ENCODE assay signal across 27 cellular contexts in genomic region chr3:31590650-31591049, GRCh38. TPM values are rescaled to one million over a fixed set of nuclear protein-coding genes. Genes with fewer than 3 reads are reported as not detected.
DNase-seq lines count a peak whose midpoint lies in the region; ATAC-seq, FAIRE-seq and TF ChIP-seq lines count a peak whose summit lies in the region.
"Had no signal": no experiment of that assay in that cellular context is flagged by ENCODE, and none has a peak within 500 bp of the region (broad histone marks: within the 10 kb centered on the region; RNA-seq: fewer than 3 reads in every experiment).

No MANE protein-coding gene starts in this region.

- peaks cover 88% of the 10 kb centered on the region for H3K79me2 ChIP-seq in HepG2 (ENCODE audit: insufficient read depth, low read length)

- H2BK12ac ChIP-seq in mesenchymal stem cell (ENCODE audit: low read length in 2 of 2) = no peak overlapping the region

- H3K14ac ChIP-seq in mesenchymal stem cell (ENCODE audit: low read length in 2 of 2) = no peak overlapping the region

- no peak for TF ChIP-seq POLR2A in HepG2 (IDR thresholded peaks at IDR 0.05; ENCODE audit: insufficient read depth in 1 of 2, low read depth in 2 of 2, low read length in 2 of 2)

- H4K91ac ChIP-seq in mesenchymal stem cell (ENCODE audit: low read length) = no peak overlapping the region

- 87% methylated on average over 1 of the region's 1 CpG for WGBS in HepG2 (ENCODE audit: low lambda C conversion rate)
- no CpG with 5 or more reads among the region's 1 CpG for WGBS in mesenchymal stem cell

- no peak overlapping the region for H3K4ac ChIP-seq in mesenchymal stem cell (ENCODE audit: low read depth in 1 of 2, low read length in 2 of 2)

- TF ChIP-seq RAD21 in HepG2 (CRISPR knock-in tag; IDR thresholded peaks at IDR 0.05) = no peak

- no peak overlapping the region for H2BK5ac ChIP-seq in mesenchymal stem cell (ENCODE audit: low read depth, low read length, poor library complexity, severe bottlenecking)

- POLR2A ChIA-PET in HepG2 (lab: Yijun Ruan, JAX) = no interaction called here

- H3K9ac ChIP-seq in HepG2 (ENCODE audit: insufficient read depth, low read depth, low read length) (no peak overlapping the region), mesenchymal stem cell (ENCODE audit: low read length) (no peak overlapping the region)
- H3K9ac ChIP-seq: BLaER1 had no signal

- in situ Hi-C loops in HepG2 (cut with HindIII; ENCODE audit: extremely low pct_ligation_motif_present, low pct_unique_long_range_greater_than_20kb) = no loop called here

- H3K36me3 ChIP-seq in HepG2 (replicated peaks in 1 of 2; ENCODE audit: control insufficient read depth in 1 of 2, insufficient read depth in 2 of 2, low read length in 2 of 2) = peaks cover 3 to 36% of the 10 kb centered on the region in 2 experiments
- peaks cover 8 to 63% of the 10 kb centered on the region in 2 experiments for H3K36me3 ChIP-seq in mesenchymal stem cell (ENCODE audit: control insufficient read depth in 1 of 2, insufficient read depth in 2 of 2, low read depth in 1 of 2, low read length in 2 of 2)
- H3K36me3 ChIP-seq: BE2C had no signal

- no peak overlapping the region for H3K23ac ChIP-seq in mesenchymal stem cell (ENCODE audit: low read length in 2 of 2)

- intact Hi-C loops in HepG2 (cut with micrococcal nuclease; ENCODE audit: unreplicated experiment) = no loop called here

- CTCF ChIA-PET in HepG2 (lab: Yijun Ruan, JAX; ENCODE audit: low intra/inter-chr PET ratio, low total read pairs) = no interaction called here

- no peak overlapping the region for H2BK15ac ChIP-seq in mesenchymal stem cell (ENCODE audit: low read depth, poor library complexity, severe bottlenecking)

- no peak; the same call in 2 of the 3 replicates for ATAC-seq in HepG2

- no peak overlapping the region for H3K18ac ChIP-seq in mesenchymal stem cell (ENCODE audit: low read depth in 1 of 2, low read length in 2 of 2)

- no TSS peak for BruUV-seq in HepG2 (replicated peaks; lab: Mats Ljungman, UMichigan)

- TF ChIP-seq CTCF in LNCaP clone FGC (IDR thresholded peaks at IDR 0.05; ENCODE audit: control insufficient read depth, extremely low read depth, insufficient read depth) (no peak), fibroblast of villous mesenchyme (IDR thresholded peaks at IDR 0.05; ENCODE audit: insufficient read depth, low read depth, low read length) (no peak), HepG2 (CRISPR knock-in tag; IDR thresholded peaks at IDR 0.05) (no peak)

- no peak overlapping the region for H2AK5ac ChIP-seq in mesenchymal stem cell (ENCODE audit: low read length, severe bottlenecking)

- no peak for TF ChIP-seq EP300 in HepG2 (IDR thresholded peaks at IDR 0.05; ENCODE audit: low read depth in 2 of 2, low read length in 2 of 2)
- TF ChIP-seq EP300 in HepG2 (CRISPR knock-in tag; IDR thresholded peaks at IDR 0.05; ENCODE audit: borderline replicate concordance) = no peak

- H3K4me2 ChIP-seq in HepG2 (ENCODE audit: low read depth, low read length) (no peak overlapping the region), mesenchymal stem cell (ENCODE audit: low read length, poor library complexity, severe bottlenecking) (no peak overlapping the region)
- H3K4me2 ChIP-seq: BLaER1 had no signal

- no peak overlapping the region for H2AFZ ChIP-seq in HepG2 (ENCODE audit: low read length)
- no peak overlapping the region for H2AFZ ChIP-seq in mesenchymal stem cell (ENCODE audit: low read depth, low read length)

- no peak overlapping the region for H2BK120ac ChIP-seq in mesenchymal stem cell (ENCODE audit: low read depth, low read length)

- H3K9me3 ChIP-seq in HepG2 (ENCODE audit: low read length) (peaks cover 17% of the 10 kb centered on the region), mesenchymal stem cell (ENCODE audit: control insufficient read depth, low read length) (peaks cover 15% of the 10 kb centered on the region)
- H3K9me3 ChIP-seq: BE2C had no signal

- H3K79me1 ChIP-seq in mesenchymal stem cell (replicated peaks; ENCODE audit: low read length, poor library complexity, severe bottlenecking) = peaks cover 20% of the 10 kb centered on the region

- FAIRE-seq in HepG2 (lab: Jason Lieb, UNC) = no peak
- FAIRE-seq: A204.1, GM12891, GM19239 had no signal

- no peaks in the 10 kb centered on the region for H3K27me3 ChIP-seq in HepG2 (ENCODE audit: control insufficient read depth in 1 of 2, insufficient read depth in 2 of 2, low read length in 2 of 2)
- no peaks in the 10 kb centered on the region for H3K27me3 ChIP-seq in mesenchymal stem cell (ENCODE audit: control insufficient read depth in 1 of 2, insufficient read depth in 1 of 2, low read length in 2 of 2)
- H3K27me3 ChIP-seq: BE2C, BLaER1 had no signal

- H4K8ac ChIP-seq in mesenchymal stem cell (ENCODE audit: low read length) = no peak overlapping the region

- H4K20me1 ChIP-seq in HepG2 (ENCODE audit: insufficient read depth, low read length) = peaks cover 12% of the 10 kb centered on the region; the same call in 1 of the 2 replicates

- H3K4me3 ChIP-seq in LNCaP clone FGC (ENCODE audit: low read depth, low read length) (no peak overlapping the region), fibroblast of villous mesenchyme (ENCODE audit: low read depth, low read length) (no peak overlapping the region), HepG2 (replicated peaks in 1 of 3; ENCODE audit: insufficient read depth in 1 of 3, low read depth in 2 of 3, low read length in 3 of 3) (no peak overlapping the region), mesenchymal stem cell (ENCODE audit: insufficient read depth in 1 of 2, low read depth in 1 of 2, low read length in 2 of 2) (no peak overlapping the region)
- H3K4me3 ChIP-seq: BLaER1 had no signal

- H3K4me1 ChIP-seq in HepG2 (ENCODE audit: insufficient read depth, low read length) (peaks cover 29% of the 10 kb centered on the region), mesenchymal stem cell (ENCODE audit: control insufficient read depth, insufficient read depth, low read depth, low read length) (no peaks in the 10 kb centered on the region)
- H3K4me1 ChIP-seq: BE2C, BLaER1 had no signal

- peak; percentile 31 for DNase-seq in LNCaP clone FGC (ENCODE audit: low read depth)
- DNase-seq in fibroblast of villous mesenchyme (ENCODE audit: low read depth) = peak; percentile 65
- no peak for DNase-seq in HepG2 (ENCODE audit: low spot score)
- peak; percentile 30 for DNase-seq in mesenchymal stem cell
- no peak for DNase-seq in HuH-7.5 (ENCODE audit: low spot score)
- DNase-seq in central memory CD4-positive, alpha-beta T cell = no peak
- DNase-seq in GDM1 (lab: John Stamatoyannopoulos, UW) = no peak
- no peak for DNase-seq in NCI-H748 treated with DMSO at 0.1 percent for 48 hours (lab: John Stamatoyannopoulos, UW)
- DNase-seq: 8988T; ACHN; BE2C; C1 segment of cervical spinal cord; CD4-positive, alpha-beta memory T cell; CD4-positive, CD25-positive, alpha-beta regulatory T cell; CD8-positive, alpha-beta memory T cell; COR-L47; DMS 273 treated with DMSO at 0.1 percent for 48 hours; DMS153; DMS53; DMS79; DND-41; EL; GF-D8 had no signal

- H3K27ac ChIP-seq in HepG2 (ENCODE audit: extremely low read length, insufficient read depth, low read length) = no peak overlapping the region
- H3K27ac ChIP-seq in mesenchymal stem cell (ENCODE audit: low read length, poor library complexity, severe bottlenecking) = no peak overlapping the region
- H3K27ac ChIP-seq: BLaER1 had no signal

RNA-seq across cellular contexts. Expression of gene STT3B, which starts 57.9 kb away (rescaled TPM):
- total RNA-seq in fibroblast of villous mesenchyme (187 and 244 TPM in 2 replicates), HepG2 (2016; rRNA removed; fragmentation: Illumina TruSeq; extraction: Trizol) (160 and 205 TPM in 2 replicates)
- 106 and 107 TPM in 2 replicates for total RNA-seq in HepG2 (2016; cell fraction: cytosol; rRNA removed; fragmentation: Illumina TruSeq; extraction: Trizol; ENCODE audit: low read depth)
- 157 and 195 TPM in 2 replicates for total RNA-seq in HepG2 (2016; cell fraction: insoluble cytoplasmic fraction; rRNA removed; fragmentation: Illumina TruSeq; extraction: Trizol)
- 71.4 and 88.4 TPM in 2 replicates for total RNA-seq in HepG2 (2016; cell fraction: membrane; rRNA removed; fragmentation: Illumina TruSeq; extraction: Trizol)
- total RNA-seq in HepG2 (2016; cell fraction: nucleus; rRNA removed; fragmentation: Illumina TruSeq; extraction: Trizol) = 201 and 264 TPM in 2 replicates
- 73.6 and 85.0 TPM in 2 replicates for polyA plus RNA-seq in HepG2 (2011; rRNA removed)
- polyA plus RNA-seq in HepG2 (2011; cell fraction: cytosol; rRNA removed) = 39.4 and 56.2 TPM in 2 replicates
- polyA plus RNA-seq in HepG2 (2011; cell fraction: nucleus; rRNA removed) = 29.8 and 34.6 TPM in 2 replicates
- 70.0 and 96.2 TPM in 2 replicates for polyA plus RNA-seq in HepG2 (2012)
- polyA plus RNA-seq in HepG2 (2016; cell fraction: cytosol; fragmentation: Illumina TruSeq; extraction: Trizol; ENCODE audit: low read depth) = 15.6 and 15.8 TPM in 2 replicates
- 107 and 116 TPM in 2 replicates for polyA plus RNA-seq in HepG2 (2016; cell fraction: insoluble cytoplasmic fraction; fragmentation: Illumina TruSeq; extraction: Trizol; ENCODE audit: low read depth)
- 37.8 and 48.6 TPM in 2 replicates for polyA plus RNA-seq in HepG2 (2016; cell fraction: membrane; fragmentation: Illumina TruSeq; extraction: Trizol; ENCODE audit: low read depth)
- 192 and 216 TPM in 2 replicates for polyA plus RNA-seq in HepG2 (2016; cell fraction: nucleus; fragmentation: Illumina TruSeq; extraction: Trizol; ENCODE audit: insufficient read depth, low read depth)
- polyA minus RNA-seq in HepG2 (2011; rRNA and poly(A)+ RNA removed; ENCODE audit: low replicate concordance) = 83.7 and 110 TPM in 2 replicates
- 109 and 110 TPM in 2 replicates for polyA minus RNA-seq in HepG2 (2011; cell fraction: cytosol; rRNA and poly(A)+ RNA removed)
- 136 and 160 TPM in 2 replicates for polyA minus RNA-seq in HepG2 (2011; cell fraction: nucleus; rRNA and poly(A)+ RNA removed)
- 104 TPM for polyA plus RNA-seq in mesenchymal stem cell (2013, experiment 1 of 2)
- polyA plus RNA-seq in mesenchymal stem cell (2013, experiment 2 of 2) = 107 TPM

Comparison
In these comparisons a context has a peak if more than half of its experiments do, and no peak if none do; other contexts are left out.
1. DNase-seq: peak in LNCaP clone FGC (single experiment), fibroblast of villous mesenchyme (single experiment) and mesenchymal stem cell (single experiment); none in HepG2 (single experiment), HuH-7.5 (single experiment), central memory CD4-positive, alpha-beta T cell (single experiment), GDM1 (single experiment) and NCI-H748 treated with DMSO at 0.1 percent for 48 hours (single experiment).